16 cellular contexts compared by ENCODE assay signal in genomic region chrX:38699116-38699515, GRCh38.
DNase-seq lines count a peak whose midpoint lies in the region; ATAC-seq and TF ChIP-seq lines count a peak whose summit lies in the region.
"Had no signal": no experiment of that assay in that cellular context is flagged by ENCODE, and none has a peak within 500 bp of the region (broad histone marks: within the 10 kb centered on the region; RNA-seq: fewer than 3 reads in every experiment).

No MANE protein-coding gene starts in this region.

- no peaks in the 10 kb centered on the region for H3K9me3 ChIP-seq in SK-N-MC (ENCODE audit: low read depth, low read length)
- no peaks in the 10 kb centered on the region for H3K9me3 ChIP-seq in ascending aorta
- no peaks in the 10 kb centered on the region for H3K9me3 ChIP-seq in mucosa of descending colon

- H3K27me3 ChIP-seq in ascending aorta: no peaks in the 10 kb centered on the region

- no peaks in the 10 kb centered on the region for H3K4me1 ChIP-seq in ascending aorta
- no peaks in the 10 kb centered on the region for H3K4me1 ChIP-seq in mucosa of descending colon (ENCODE audit: low read depth)

- no peaks in the 10 kb centered on the region for H3K36me3 ChIP-seq in SK-N-MC (ENCODE audit: insufficient read depth, low read length)
- no peaks in the 10 kb centered on the region for H3K36me3 ChIP-seq in ascending aorta
- H3K36me3 ChIP-seq in mucosa of descending colon (ENCODE audit: low read depth): no peaks in the 10 kb centered on the region

- TF ChIP-seq CTCF in ascending aorta (IDR thresholded peaks at IDR 0.05): no peak
- no peak for TF ChIP-seq CTCF in mucosa of descending colon (IDR thresholded peaks at IDR 0.05)

- ATAC-seq in GM19324 (IDR thresholded peaks at IDR 0.05; ENCODE audit: low FRiP score, unreplicated experiment) (no peak), mucosa of descending colon (no peak)
- ATAC-seq: HepG2 had no signal

- H3K4me3 ChIP-seq in SK-N-MC (peak overlapping the region; percentile 66), ascending aorta (no peak overlapping the region), mucosa of descending colon (no peak overlapping the region)

- H3K9ac ChIP-seq in SK-N-MC (ENCODE audit: insufficient read length): peak overlapping the region; percentile 8

- DNase-seq in SK-N-MC (ENCODE audit: low read depth, low spot score): no peak
- DNase-seq in head of caudate nucleus: peak in 24 of 42 donors; percentile 5 to 57 (median 28)
- DNase-seq in putamen (ENCODE audit: low spot score): peak; percentile 28
- no peak for DNase-seq in ascending aorta (ENCODE audit: low spot score in 2 of 2)
- DNase-seq in medulla oblongata (ENCODE audit: extremely low spot score): no peak
- no peak for DNase-seq in mucosa of descending colon
- DNase-seq: AML-193; CD4-positive, alpha-beta T cell; DMS153; DMS79; GDM1; GOT3; H9 had no signal

- H3K27ac ChIP-seq in SK-N-MC (peak overlapping the region; percentile 95), ascending aorta (no peak overlapping the region)
- H3K27ac ChIP-seq: C4-2B had no signal

- intact Hi-C loops in head of caudate nucleus (cut with DNase I) (no loop called here), ascending aorta (cut with DNase I) (no loop called here), mucosa of descending colon (cut with DNase I, micrococcal nuclease) (no loop called here)

Comparison
In these comparisons a context has a peak if more than half of its experiments do, and no peak if none do; other contexts are left out.
1. DNase-seq: peak in head of caudate nucleus (24 of 42) and putamen (single experiment); none in SK-N-MC (single experiment), ascending aorta (0 of 2), medulla oblongata (single experiment) and mucosa of descending colon (0 of 3).